Comparison of ENCODE assay signal across 8 cellular contexts in genomic region chr4:56435748-56436442, GRCh38. TPM values are rescaled to one million over a fixed set of nuclear protein-coding genes. Genes with fewer than 3 reads are reported as not detected.
DNase-seq lines count a peak whose midpoint lies in the region; ATAC-seq and TF ChIP-seq lines count a peak whose summit lies in the region.

Gene PAICS (plus strand): TSS chr4:56436260. CDS start chr4:56436313, 53 bp downstream.

- H3K4me1 ChIP-seq in adipocyte (ENCODE audit: control insufficient read depth, insufficient read depth, low read length), result peaks cover 14% of the 10 kb centered on the region

- H3K27ac Mint-ChIP-seq in type B pancreatic cell, result peak within 1 kb of the TSS; percentile 92

- DNase-seq in GM12865 (ENCODE audit: low read depth), result peak; percentile 97
- peak; percentile 89 for DNase-seq in NCI-H1417 treated with DMSO at 0.1 percent for 48 hours (lab: John Stamatoyannopoulos, UW)
- peak; percentile 90 for DNase-seq in SW480 (ENCODE audit: low spot score)
- DNase-seq in adipocyte (ENCODE audit: low read depth), result peak; percentile 96
- DNase-seq in cardiac septum (ENCODE audit: low spot score), result peak; percentile 97
- DNase-seq in pons (ENCODE audit: low spot score), result peak; percentile 97
- peak; percentile 99 for DNase-seq in type B pancreatic cell (ENCODE audit: extremely low spot score, unreplicated experiment)

- ATAC-seq in HG02763 (IDR thresholded peaks at IDR 0.05; ENCODE audit: unreplicated experiment), result peak; percentile 73

- peaks cover 11% of the 10 kb centered on the region for H3K36me3 Mint-ChIP-seq in type B pancreatic cell

- peak within 1 kb of the TSS; percentile 91 for H3K9ac ChIP-seq in adipocyte (ENCODE audit: low read length)

- H3K9me3 Mint-ChIP-seq in type B pancreatic cell, result no peaks in the 10 kb centered on the region

- H3K9me3 ChIP-seq in adipocyte (ENCODE audit: control insufficient read depth, low read length), result no peaks in the 10 kb centered on the region

- H3K4me1 Mint-ChIP-seq in type B pancreatic cell (ENCODE audit: unreplicated experiment), result peaks cover 21% of the 10 kb centered on the region

- no peak for TF ChIP-seq CTCF in GM12865 (IDR thresholded peaks at IDR 0.05; ENCODE audit: insufficient read depth, low read depth, low read length, missing control alignments)
- TF ChIP-seq CTCF in type B pancreatic cell (conservative IDR thresholded peaks at IDR 0.05), result no peak

- H3K4me3 Mint-ChIP-seq in type B pancreatic cell, result peak within 1 kb of the TSS; percentile 99

- intact Hi-C loops in cardiac septum (cut with DNase I), result loop anchor here (1.0 to 10.0 kb wide), 4 partner anchors 31 to 369 kb away; partner anchors contain the start of genes AASDH and SRP72

- no peaks in the 10 kb centered on the region for H3K27me3 Mint-ChIP-seq in type B pancreatic cell

- no peaks in the 10 kb centered on the region for H3K36me3 ChIP-seq in adipocyte (ENCODE audit: control insufficient read depth, insufficient read depth, low read length, severe bottlenecking)

- no peaks in the 10 kb centered on the region for H3K27me3 ChIP-seq in adipocyte (replicated peaks; ENCODE audit: control insufficient read depth, insufficient read depth, low read length)

- peak within 1 kb of the TSS; percentile 99 for H3K4me3 ChIP-seq in GM12865 (ENCODE audit: low read depth, low read length)
- peak within 1 kb of the TSS; percentile 98 for H3K4me3 ChIP-seq in adipocyte (ENCODE audit: low read length)

RNA-seq across cellular contexts. Expression of gene PAICS, which starts in this region (rescaled TPM):
- total RNA-seq in cardiac septum, result 27.1 TPM
- 92.8 and 157 TPM in 2 replicates for total RNA-seq in type B pancreatic cell (ENCODE audit: low replicate concordance)

Comparison
In these comparisons a context has a peak if more than half of its experiments do, and no peak if none do; other contexts are left out.
1. Peak in every context shown above with its lines: DNase-seq, ATAC-seq and H3K4me3 ChIP-seq.